Comparison of ENCODE assay signal across 9 cellular contexts in genomic region chr22:38802671-38803121, GRCh38. TPM values are rescaled to one million over a fixed set of nuclear protein-coding genes. Genes with fewer than 3 reads are reported as not detected.
A peak's percentile ranks its signal among the peaks of the same experiment; 100 is the strongest.
DNase-seq lines count a peak whose midpoint lies in the region; ATAC-seq and TF ChIP-seq lines count a peak whose summit lies in the region.
"Had no signal": no experiment of that assay in that cellular context is flagged by ENCODE, and none has a peak within 500 bp of the region (broad histone marks: within the 10 kb centered on the region; RNA-seq: fewer than 3 reads in every experiment).

No MANE protein-coding gene starts in this region.

- peak; percentile 99 for DNase-seq in EH (ENCODE audit: low read depth)
- DNase-seq in NCI-H345 treated with DMSO at 0.1 percent for 48 hours (lab: John Stamatoyannopoulos, UW; ENCODE audit: unreplicated experiment): peak; percentile 17
- DNase-seq in fibroblast of lung (ENCODE audit: low read depth in 2 of 2): peak; percentile 92 to 96
- no peak for DNase-seq in omental fat pad (ENCODE audit: low spot score)
- DNase-seq in OCI-LY7 (ENCODE audit: low spot score): no peak
- DNase-seq in NCI-H1105 (lab: John Stamatoyannopoulos, UW): no peak

- CTCF ChIA-PET in OCI-LY7 (lab: Charles Lee; ENCODE audit: unreplicated experiment): no interaction called here

- H3K4me1 ChIP-seq in fibroblast of lung (ENCODE audit: control insufficient read depth, extremely low read depth, insufficient read depth, low read length) (peaks cover 4% of the 10 kb centered on the region), OCI-LY7 (ENCODE audit: insufficient read depth, low read length, poor library complexity, severe bottlenecking) (no peaks in the 10 kb centered on the region)

- no peaks in the 10 kb centered on the region for H3K36me3 ChIP-seq in fibroblast of lung (ENCODE audit: control insufficient read depth, insufficient read depth, low read length)
- H3K36me3 ChIP-seq in OCI-LY7 (ENCODE audit: insufficient read depth, low read length): no peaks in the 10 kb centered on the region

- H3K4me2 ChIP-seq in fibroblast of lung (ENCODE audit: extremely low read depth, insufficient read depth, low read length) (peak overlapping the region; percentile 23), OCI-LY7 (ENCODE audit: low read length) (no peak overlapping the region)
- H3K4me2 ChIP-seq: KMS-11 had no signal

- no peaks in the 10 kb centered on the region for H3K9me2 ChIP-seq in OCI-LY7 (ENCODE audit: insufficient read depth, low read length)

- intact Hi-C loops in OCI-LY7 (cut with micrococcal nuclease; ENCODE audit: unreplicated experiment): no loop called here

- no TSS peak for BruUV-seq in OCI-LY7 (replicated peaks; lab: Mats Ljungman, UMichigan)

- H3K9me3 ChIP-seq in fibroblast of lung (ENCODE audit: control insufficient read depth, insufficient read depth, low read depth, low read length) (no peaks in the 10 kb centered on the region), OCI-LY7 (ENCODE audit: low read length) (peaks cover 11% of the 10 kb centered on the region; the same call in 1 of the 2 replicates)

- H2AFZ ChIP-seq in fibroblast of lung (ENCODE audit: low read length): no peak overlapping the region
- no peak overlapping the region for H2AFZ ChIP-seq in OCI-LY7 (ENCODE audit: low read length)

- H4K20me1 ChIP-seq in fibroblast of lung (ENCODE audit: control insufficient read depth, extremely low read depth, insufficient read depth, low read length) (no peaks in the 10 kb centered on the region), OCI-LY7 (ENCODE audit: insufficient read depth, low read length) (no peaks in the 10 kb centered on the region)

- H3K4me3 ChIP-seq in fibroblast of lung (replicated peaks in 1 of 4; ENCODE audit: control extremely low read depth in 1 of 4, insufficient read depth in 1 of 4, low read depth in 3 of 4, low read length in 4 of 4): no peak overlapping the region
- H3K4me3 ChIP-seq in OCI-LY7 (ENCODE audit: low read depth, low read length, poor library complexity, severe bottlenecking): no peak overlapping the region

- ATAC-seq in omental fat pad (ENCODE audit: low FRiP score) (peak; percentile 75), HG02610 (IDR thresholded peaks at IDR 0.05; ENCODE audit: unreplicated experiment) (no peak), HG03442 (IDR thresholded peaks at IDR 0.05; ENCODE audit: unreplicated experiment) (no peak)

- no peak overlapping the region for H3K9ac ChIP-seq in fibroblast of lung (ENCODE audit: insufficient read depth, low read length)
- H3K9ac ChIP-seq: KMS-11 had no signal

- H3K27ac ChIP-seq in fibroblast of lung (ENCODE audit: insufficient read depth, low read length) (no peak overlapping the region), OCI-LY7 (ENCODE audit: low read depth, low read length, poor library complexity, severe bottlenecking) (no peak overlapping the region)
- H3K27ac ChIP-seq: KMS-11 had no signal

- H3K27me3 ChIP-seq in fibroblast of lung (ENCODE audit: control insufficient read depth, insufficient read depth, low read length): peaks cover 19% of the 10 kb centered on the region

- POLR2A ChIA-PET in OCI-LY7 (lab: Charles Lee): no interaction called here

- H3K79me2 ChIP-seq in fibroblast of lung (ENCODE audit: control insufficient read depth, insufficient read depth, low read length) (no peaks in the 10 kb centered on the region), OCI-LY7 (ENCODE audit: insufficient read depth, low read depth, low read length) (no peaks in the 10 kb centered on the region)

- TF ChIP-seq CTCF in fibroblast of lung (conservative IDR thresholded peaks at IDR 0.05 in 1 of 2, IDR thresholded peaks at IDR 0.05 in 1 of 2; ENCODE audit: low read depth in 1 of 2, low read length in 2 of 2) (no peak), omental fat pad (IDR thresholded peaks at IDR 0.05) (no peak), OCI-LY7 (conservative IDR thresholded peaks at IDR 0.05; ENCODE audit: low read length) (no peak)

RNA-seq across cellular contexts. Expression of gene DNAL4, which starts 8.8 kb away (rescaled TPM):
- 23.4 and 25.1 TPM in 2 replicates for total RNA-seq in fibroblast of lung
- 9.0 and 13.3 TPM in 2 replicates for polyA plus RNA-seq in fibroblast of lung
- 9.3 and 9.9 TPM in 2 replicates for polyA plus RNA-seq in fibroblast of lung (2012)
- polyA minus RNA-seq in fibroblast of lung (ENCODE audit: low replicate concordance): 17.9 and 18.1 TPM in 2 replicates
- total RNA-seq in omental fat pad: 10 to 100 TPM in 2 of 4 donors, 1 to 10 TPM in 2; 6.7 to 12.8 (median 9.4) TPM
- 6.8 and 7.1 TPM in 2 replicates for total RNA-seq in OCI-LY7 (2014; rRNA removed; shearing (Covaris generic))
- 6.4 and 6.6 TPM in 2 replicates for total RNA-seq in OCI-LY7 (2022)

RNA-seq across cellular contexts. Expression of gene NPTXR, which starts 41.1 kb away (rescaled TPM):
- total RNA-seq in fibroblast of lung: 1.0 and 2.0 TPM in 2 replicates
- polyA plus RNA-seq in fibroblast of lung: 0.84 and 1.0 TPM in 2 replicates
- polyA plus RNA-seq in fibroblast of lung (2012): 1.2 and 1.4 TPM in 2 replicates
- 2.9 and 3.9 TPM in 2 replicates for polyA minus RNA-seq in fibroblast of lung (ENCODE audit: low replicate concordance)
- 1 to 10 TPM; 2.4 to 3.8 (median 3.0) TPM for total RNA-seq in omental fat pad
- total RNA-seq in OCI-LY7 (2014; rRNA removed; shearing (Covaris generic)): not detected in 2 replicates
- total RNA-seq in OCI-LY7 (2022): 0.08 and 0.11 TPM in 2 replicates

RNA-seq across cellular contexts. Expression of gene SUN2, which starts 46.9 kb away (rescaled TPM):
- total RNA-seq in fibroblast of lung (42.1 and 76.6 TPM in 2 replicates), omental fat pad (100 to 1,000 TPM; 302 to 509 (median 347) TPM), OCI-LY7 (2022) (80.2 and 95.7 TPM in 2 replicates)
- polyA plus RNA-seq in fibroblast of lung: 26.2 and 27.4 TPM in 2 replicates
- polyA plus RNA-seq in fibroblast of lung (2012): 46.4 and 50.4 TPM in 2 replicates
- 183 and 189 TPM in 2 replicates for polyA minus RNA-seq in fibroblast of lung (ENCODE audit: low replicate concordance)
- total RNA-seq in OCI-LY7 (2014; rRNA removed; shearing (Covaris generic)): 59.1 and 67.6 TPM in 2 replicates

Comparison
In these comparisons a context has a peak if more than half of its experiments do, and no peak if none do; other contexts are left out.
1. DNase-seq: peak in EH (single experiment), NCI-H345 treated with DMSO at 0.1 percent for 48 hours (single experiment) and fibroblast of lung (2 of 2); none in omental fat pad (single experiment), OCI-LY7 (single experiment) and NCI-H1105 (single experiment).